In genomic region chr9:27154923-27155322, GRCh38 we compare ENCODE assay signal across 16 cellular contexts. TPM values are rescaled to one million over a fixed set of nuclear protein-coding genes. Genes with fewer than 3 reads are reported as not detected.
DNase-seq lines count a peak whose midpoint lies in the region; ATAC-seq and TF ChIP-seq lines count a peak whose summit lies in the region.
"Had no signal": no experiment of that assay in that cellular context is flagged by ENCODE, and none has a peak within 500 bp of the region (broad histone marks: within the 10 kb centered on the region; RNA-seq: fewer than 3 reads in every experiment).

No MANE protein-coding gene starts in this region.

- H3K27ac ChIP-seq in lower lobe of right lung (no peak overlapping the region), sigmoid colon (peak overlapping the region in 2 of 4 donors; percentile 35 to 46)
- H3K27ac ChIP-seq: coronary artery, psoas muscle, stomach had no signal

- no peaks in the 10 kb centered on the region for H3K27me3 ChIP-seq in lower lobe of right lung (ENCODE audit: low read depth)
- H3K27me3 ChIP-seq in sigmoid colon: no peaks in the 10 kb centered on the region
- H3K27me3 ChIP-seq: stomach had no signal

- ATAC-seq in lower lobe of right lung (peak; percentile 86 to 96), HG03571 (IDR thresholded peaks at IDR 0.05; ENCODE audit: unreplicated experiment) (no peak), HG03565 (IDR thresholded peaks at IDR 0.05; ENCODE audit: unreplicated experiment) (no peak)
- ATAC-seq: psoas muscle had no signal

- no peak for TF ChIP-seq EP300 in sigmoid colon (IDR thresholded peaks at IDR 0.05)

- no peak overlapping the region for H3K4me3 ChIP-seq in choroid plexus epithelial cell (ENCODE audit: low read depth, low read length)
- H3K4me3 ChIP-seq in lower lobe of right lung: no peak overlapping the region
- no peak overlapping the region for H3K4me3 ChIP-seq in sigmoid colon
- H3K4me3 ChIP-seq: coronary artery, psoas muscle, stomach had no signal

- H3K36me3 ChIP-seq in lower lobe of right lung (no peaks in the 10 kb centered on the region), sigmoid colon (no peaks in the 10 kb centered on the region)
- H3K36me3 ChIP-seq: stomach had no signal

- no peak for TF ChIP-seq POLR2A in sigmoid colon (IDR thresholded peaks at IDR 0.05)

- H3K4me1 ChIP-seq in lower lobe of right lung: peaks cover 28% of the 10 kb centered on the region
- peaks cover 0 to 46% (median 35%) of the 10 kb centered on the region in 4 donors for H3K4me1 ChIP-seq in sigmoid colon
- H3K4me1 ChIP-seq: psoas muscle had no signal

- intact Hi-C loops in lower lobe of right lung (cut with DNase I): no loop called here
- intact Hi-C loops in sigmoid colon (cut with DNase I): no loop called here

- H3K9me3 ChIP-seq in lower lobe of right lung (no peaks in the 10 kb centered on the region), sigmoid colon (no peaks in the 10 kb centered on the region)
- H3K9me3 ChIP-seq: psoas muscle, stomach had no signal

- TF ChIP-seq CTCF in choroid plexus epithelial cell (conservative IDR thresholded peaks at IDR 0.05; ENCODE audit: low read depth, low read length) (no peak), lower lobe of right lung (IDR thresholded peaks at IDR 0.05) (no peak), sigmoid colon (IDR thresholded peaks at IDR 0.05) (no peak)

- 47 to 78% methylated on average over 5 of the region's 5 CpGs for WGBS in sigmoid colon, 2 donors

- DNase-seq in AG08395 (ENCODE audit: low spot score) (peak; percentile 93), LHCN-M2 (ENCODE audit: low read depth) (peak; percentile 91), choroid plexus epithelial cell (ENCODE audit: low read depth) (peak; percentile 95), lower lobe of right lung (no peak), sigmoid colon (no peak), NCI-H774 (lab: John Stamatoyannopoulos, UW) (no peak)
- DNase-seq: activated T-cell treated with anti-CD3 and anti-CD28 coated beads, Interleukin-2, amount 50 U/mL, for 24 hours; C1 segment of cervical spinal cord; kidney; NK-92 treated with Interleukin-12 subunit alpha and Interleukin-12 subunit beta, amount 100 ng/mL, for 24 hours; psoas muscle; stomach; T1000 had no signal

RNA-seq across cellular contexts. Expression of gene TEK, which starts 45.9 kb away (rescaled TPM):
- total RNA-seq in LHCN-M2 (2014; rRNA removed) (2.6 and 3.3 TPM in 2 replicates), lower lobe of right lung (56.3 TPM), sigmoid colon (10 to 100 TPM in 1 of 4 donors, 1 to 10 TPM in 3; 5.8 to 11.1 (median 9.2) TPM)
- 3.5 TPM for polyA plus RNA-seq in LHCN-M2 (2012)
- 1 to 10 TPM in 1 of 3 donors, under 1 TPM in 2; 0.23 to 3.6 (median 0.60) TPM for polyA plus RNA-seq in sigmoid colon

Comparison
In these comparisons a context has a peak if more than half of its experiments do, and no peak if none do; other contexts are left out.
1. DNase-seq: peak in AG08395 (single experiment), LHCN-M2 (single experiment) and choroid plexus epithelial cell (single experiment); none in lower lobe of right lung (single experiment), sigmoid colon (single experiment) and NCI-H774 (single experiment).
2. ATAC-seq: peak in lower lobe of right lung (2 of 2); none in HG03571 (single experiment) and HG03565 (single experiment).